In the genomic region with DNA sequence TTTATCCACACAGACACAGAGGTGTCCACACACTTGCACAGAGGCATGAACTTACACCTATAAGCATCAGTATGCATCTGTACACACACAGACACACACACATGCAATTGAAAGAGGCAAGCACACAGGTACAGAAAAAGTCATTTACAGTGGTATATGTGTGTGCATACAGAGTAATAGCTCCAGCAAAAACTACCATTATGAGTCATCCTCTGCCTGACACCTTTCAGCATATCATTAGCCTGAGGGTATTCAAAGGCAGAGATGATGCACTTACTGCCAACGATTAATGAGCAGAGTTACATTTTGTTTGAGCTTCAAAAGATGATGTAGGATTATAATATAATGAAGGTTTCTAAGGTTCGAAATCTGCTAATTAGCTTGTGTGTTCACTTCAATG, we compare ENCODE assay signal across 11 cellular contexts.
A peak's percentile ranks its signal among the peaks of the same experiment; 100 is the strongest.
DNase-seq lines count a peak whose midpoint lies in the region; ATAC-seq and TF ChIP-seq lines count a peak whose summit lies in the region.
"Had no signal": no experiment of that assay in that cellular context is flagged by ENCODE, and none has a peak within 500 bp of the region (broad histone marks: within the 10 kb centered on the region; RNA-seq: fewer than 3 reads in every experiment).

No MANE protein-coding gene starts in this region.

- no peaks in the 10 kb centered on the region for H3K36me3 Mint-ChIP-seq in activated naive CD4-positive, alpha-beta T cell treated with anti-CD3 and anti-CD28 coated beads, Interleukin-2, amount 50 U/mL, for 72 hours
- H3K36me3 Mint-ChIP-seq in progenitor cell of endocrine pancreas (ENCODE audit: insufficient read depth): no peaks in the 10 kb centered on the region
- H3K36me3 Mint-ChIP-seq: brain had no signal

- H3K27ac ChIP-seq in RWPE2 (ENCODE audit: poor library complexity, severe bottlenecking): no peak overlapping the region
- H3K27ac ChIP-seq: psoas muscle had no signal

- no peaks in the 10 kb centered on the region for H3K27me3 ChIP-seq in RWPE2 (ENCODE audit: insufficient read depth, poor library complexity, severe bottlenecking)

- no peaks in the 10 kb centered on the region for H3K27me3 Mint-ChIP-seq in progenitor cell of endocrine pancreas

- no peak for DNase-seq in activated naive CD4-positive, alpha-beta T cell treated with anti-CD3 and anti-CD28 coated beads, Interleukin-2, amount 50 U/mL, for 72 hours (ENCODE audit: low spot score in 2 of 2)
- no peak for DNase-seq in activated naive CD4-positive, alpha-beta T cell (lab: John Stamatoyannopoulos, UW)
- DNase-seq in RWPE2 (ENCODE audit: low spot score) (no peak), progenitor cell of endocrine pancreas (ENCODE audit: low spot score, unreplicated experiment) (no peak), H4 (ENCODE audit: low spot score) (no peak), HUDEP-2 (lab: John Stamatoyannopoulos, UW; ENCODE audit: unreplicated experiment in 76 of 76) (no peak)
- no peak for DNase-seq in stimulated activated naive CD8-positive, alpha-beta T cell treated with anti-CD3 and anti-CD28 coated beads, Interleukin-15, Interleukin-2, amounts not matched to agents 100 U/mL and 50 U/mL, for 24 hours
- DNase-seq: psoas muscle had no signal

- H3K4me3 ChIP-seq in RWPE2 (ENCODE audit: severe bottlenecking): no peak overlapping the region
- H3K4me3 ChIP-seq: psoas muscle had no signal

- H3K9me3 ChIP-seq in RWPE2 (ENCODE audit: severe bottlenecking): no peaks in the 10 kb centered on the region

- H3K4me1 ChIP-seq in RWPE2 (ENCODE audit: insufficient read depth, poor library complexity, severe bottlenecking): no peaks in the 10 kb centered on the region
- H3K4me1 ChIP-seq: psoas muscle had no signal

- H3K4me1 Mint-ChIP-seq in progenitor cell of endocrine pancreas (ENCODE audit: low read depth): no peaks in the 10 kb centered on the region
- H3K4me1 Mint-ChIP-seq: brain had no signal

- no peaks in the 10 kb centered on the region for H3K9me3 Mint-ChIP-seq in activated naive CD4-positive, alpha-beta T cell treated with anti-CD3 and anti-CD28 coated beads, Interleukin-2, amount 50 U/mL, for 72 hours
- peaks cover 18% of the 10 kb centered on the region for H3K9me3 Mint-ChIP-seq in progenitor cell of endocrine pancreas (ENCODE audit: low read depth)

- H3K36me3 ChIP-seq in RWPE2 (ENCODE audit: low read depth): no peaks in the 10 kb centered on the region

- H3K4me3 Mint-ChIP-seq in progenitor cell of endocrine pancreas (ENCODE audit: low read depth): no peak overlapping the region
- H3K4me3 Mint-ChIP-seq: brain had no signal

- TF ChIP-seq CTCF in RWPE2 (IDR thresholded peaks at IDR 0.05; ENCODE audit: poor library complexity, severe bottlenecking) (no peak), progenitor cell of endocrine pancreas (IDR thresholded peaks at IDR 0.05; ENCODE audit: unreplicated experiment) (no peak)

- peak; percentile 84 to 100 for ATAC-seq in activated naive CD4-positive, alpha-beta T cell treated with anti-CD3 and anti-CD28 coated beads, Interleukin-2, amount 50 U/mL, for 72 hours
- peak; percentile 54 for ATAC-seq in HG03103 (IDR thresholded peaks at IDR 0.05; ENCODE audit: low read depth, unreplicated experiment)
- peak; percentile 88 for ATAC-seq in RWPE2 (ENCODE audit: low read depth)
- ATAC-seq in stimulated activated naive CD8-positive, alpha-beta T cell treated with anti-CD3 and anti-CD28 coated beads, Interleukin-15, Interleukin-2, amounts not matched to agents 100 U/mL and 50 U/mL, for 24 hours: peak; percentile 95
- ATAC-seq: psoas muscle, Right ventricle myocardium inferior had no signal

- no peak overlapping the region for H3K27ac Mint-ChIP-seq in activated naive CD4-positive, alpha-beta T cell treated with anti-CD3 and anti-CD28 coated beads, Interleukin-2, amount 50 U/mL, for 72 hours
- no peak overlapping the region for H3K27ac Mint-ChIP-seq in progenitor cell of endocrine pancreas
- H3K27ac Mint-ChIP-seq: brain had no signal
